8 cellular contexts compared by ENCODE assay signal in the genomic region with DNA sequence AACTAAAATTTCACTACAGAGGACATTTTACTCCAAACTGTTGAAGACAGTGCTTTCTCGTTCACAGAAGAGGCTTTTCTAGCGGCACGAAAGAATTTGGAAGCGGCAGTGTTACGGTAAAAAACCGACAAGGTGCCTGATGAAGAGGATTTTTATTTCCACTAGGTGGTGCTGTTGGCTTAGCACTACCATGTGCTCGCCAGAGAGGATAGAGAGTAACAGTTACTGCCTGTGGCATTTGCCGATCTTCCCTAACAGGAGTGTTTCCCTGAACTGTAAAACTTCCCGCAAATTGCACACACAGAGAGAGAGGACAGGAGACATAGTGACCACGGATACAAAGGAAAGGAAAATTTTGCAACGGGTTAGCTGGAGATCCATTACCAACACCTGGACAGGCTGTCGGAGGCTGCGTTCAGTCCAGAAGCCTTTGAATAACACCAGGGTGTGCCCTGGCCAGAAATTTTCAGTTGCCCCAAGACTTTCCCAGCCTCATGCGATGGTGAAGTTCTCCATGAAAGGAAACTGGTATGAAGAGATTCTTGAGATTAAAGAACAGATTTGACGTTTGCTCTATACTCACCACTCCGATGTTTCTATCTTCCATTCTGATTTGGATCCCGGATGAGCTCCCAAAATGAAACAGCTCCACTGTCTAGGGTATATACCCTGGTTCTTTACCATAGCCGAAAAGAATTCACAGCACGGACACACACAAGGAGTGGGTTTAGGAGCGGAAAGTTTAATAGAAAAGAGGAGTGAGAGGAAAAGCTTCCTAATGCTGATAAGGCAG. TPM values are rescaled to one million over a fixed set of nuclear protein-coding genes. Genes with fewer than 3 reads are reported as not detected.
DNase-seq lines count a peak whose midpoint lies in the region; ATAC-seq, FAIRE-seq and TF ChIP-seq lines count a peak whose summit lies in the region.

No MANE protein-coding gene starts in this region.

- intact Hi-C loops in Right ventricle myocardium inferior (cut with DNase I) = no loop called here

- H4K12ac ChIP-seq in trophoblast cell (ENCODE audit: low read depth, low read length) = no peak overlapping the region

- CTCF ChIA-PET in H1 (lab: Charles Lee; ENCODE audit: partially characterized antibody) = interaction anchor here (0.7 to 6.8 kb wide), 22 partner anchors 9 to 144 kb away, joined by 3 to 63 read pairs (median 4); a partner anchor contains a TSS

- FAIRE-seq in H1 (lab: Jason Lieb, UNC) = peak; percentile 63

- no peaks in the 10 kb centered on the region for H3K23me2 ChIP-seq in H1 (ENCODE audit: low read depth, low read length)

- H3F3A ChIP-seq in OCI-LY1 (ENCODE audit: insufficient read depth, low read length) = no peaks in the 10 kb centered on the region

- no peaks in the 10 kb centered on the region for H3K9me2 ChIP-seq in OCI-LY1 (ENCODE audit: low read depth, low read length)

- H2BK5ac ChIP-seq in H1 (ENCODE audit: low read depth, low read length) = no peak overlapping the region
- H2BK5ac ChIP-seq in trophoblast cell (ENCODE audit: low read depth, low read length, poor library complexity) = no peak overlapping the region

- H3K27me3 ChIP-seq in OCI-LY1 (ENCODE audit: insufficient read depth, low read length) (peaks cover 7% of the 10 kb centered on the region; the same call in 1 of the 2 replicates), H1 (replicated peaks in 1 of 4; ENCODE audit: control insufficient read depth in 3 of 4, extremely low read depth in 1 of 4, insufficient read depth in 3 of 4, low read length in 3 of 4) (no peaks in the 10 kb centered on the region), trophoblast cell (ENCODE audit: insufficient read depth, low read length) (no peaks in the 10 kb centered on the region)

- H2BK120ac ChIP-seq in H1 (replicated peaks; ENCODE audit: low read depth, low read length) (no peak overlapping the region), trophoblast cell (ENCODE audit: insufficient read depth, low read length, poor library complexity) (no peak overlapping the region)

- no peak overlapping the region for H3K27ac ChIP-seq in OCI-LY1 (ENCODE audit: low read depth, low read length, poor library complexity, severe bottlenecking)
- H3K27ac ChIP-seq in H1 (ENCODE audit: low read depth, low read length) = no peak overlapping the region
- H3K27ac ChIP-seq in trophoblast cell (ENCODE audit: low read depth, low read length) = no peak overlapping the region

- H4K20me1 ChIP-seq in OCI-LY1 (ENCODE audit: insufficient read depth, low read length) (no peaks in the 10 kb centered on the region), H1 (replicated peaks in 1 of 2; ENCODE audit: control insufficient read depth in 1 of 2, insufficient read depth in 2 of 2, low read length in 2 of 2) (peaks cover 0 to 3% of the 10 kb centered on the region in 2 experiments)

- no peak for TF ChIP-seq POLR2A in H1 (IDR thresholded peaks at IDR 0.05; ENCODE audit: control extremely low read depth in 1 of 2, low read depth in 2 of 2, low read length in 2 of 2)

- no peak overlapping the region for H3K56ac ChIP-seq in H1 (replicated peaks; ENCODE audit: insufficient read length, low read depth, low read length)

- H3K4me3 ChIP-seq in OCI-LY1 (ENCODE audit: low read depth, low read length, poor library complexity, severe bottlenecking) (no peak overlapping the region), H1 (ENCODE audit: extremely low read depth in 1 of 4, insufficient read depth in 2 of 4, low read depth in 3 of 4, low read length in 4 of 4) (no peak overlapping the region), trophoblast cell (ENCODE audit: low read depth, low read length) (no peak overlapping the region)

- ATAC-seq in GM18909 (IDR thresholded peaks at IDR 0.05; ENCODE audit: poor library complexity, unreplicated experiment) (no peak), HG03521 (IDR thresholded peaks at IDR 0.05; ENCODE audit: unreplicated experiment) (no peak), Right ventricle myocardium inferior (no peak)

- H4K8ac ChIP-seq in H1 (ENCODE audit: extremely low read depth, insufficient read depth, low read length) (no peak overlapping the region), trophoblast cell (ENCODE audit: low read depth, low read length) (no peak overlapping the region)

- H3K14ac ChIP-seq in H1 (ENCODE audit: insufficient read length) = no peak overlapping the region
- no peak overlapping the region for H3K14ac ChIP-seq in trophoblast cell (ENCODE audit: low read length)

- H3K4me2 ChIP-seq in OCI-LY1 (ENCODE audit: low read length) (no peak overlapping the region), H1 (ENCODE audit: insufficient read depth in 1 of 2, low read depth in 2 of 2, low read length in 2 of 2) (no peak overlapping the region), trophoblast cell (ENCODE audit: low read length) (no peak overlapping the region)

- H3K79me2 ChIP-seq in OCI-LY1 (ENCODE audit: insufficient read depth, low read length) (no peaks in the 10 kb centered on the region), H1 (ENCODE audit: control insufficient read depth in 1 of 2, insufficient read depth in 2 of 2, low read length in 2 of 2) (peaks cover 14 to 77% of the 10 kb centered on the region in 2 experiments; a peak in 3 of 4 replicates), trophoblast cell (ENCODE audit: control insufficient read depth, insufficient read depth, low read length, poor library complexity) (no peaks in the 10 kb centered on the region)

- H4K91ac ChIP-seq in H1 (replicated peaks; ENCODE audit: insufficient read length, low read length) (no peak overlapping the region), trophoblast cell (ENCODE audit: low read depth, low read length) (no peak overlapping the region)

- no peaks in the 10 kb centered on the region for H3K4me1 ChIP-seq in OCI-LY1 (ENCODE audit: insufficient read depth, low read length, severe bottlenecking)
- H3K4me1 ChIP-seq in H1 (replicated peaks in 1 of 4; ENCODE audit: control insufficient read depth in 3 of 4, insufficient read depth in 4 of 4, low read length in 3 of 4) = peaks cover 0 to 21% (median 9%) of the 10 kb centered on the region in 4 experiments; a peak in 4 of 7 replicates
- no peaks in the 10 kb centered on the region for H3K4me1 ChIP-seq in trophoblast cell (ENCODE audit: control insufficient read depth in 1 of 2, insufficient read depth in 2 of 2, low read length in 2 of 2)

- H2BK12ac ChIP-seq in H1 (ENCODE audit: low read depth, low read length) (no peak overlapping the region), trophoblast cell (ENCODE audit: low read length) (no peak overlapping the region)

- TF ChIP-seq CTCF in OCI-LY1 (IDR thresholded peaks at IDR 0.05; ENCODE audit: low read length) (peak; percentile 54; the same call in 1 of the 2 replicates), H1 (IDR thresholded peaks at IDR 0.05; ENCODE audit: control extremely low read depth in 1 of 3, insufficient read depth in 1 of 3, low read depth in 1 of 3, low read length in 3 of 3) (peak; percentile 12 to 63 (median 52))

- H3K9me3 ChIP-seq in OCI-LY1 (ENCODE audit: low read length) (peaks cover 14% of the 10 kb centered on the region), H1 (ENCODE audit: insufficient read depth in 2 of 2, low read depth in 1 of 2, low read length in 1 of 2) (peaks cover 31 to 34% of the 10 kb centered on the region in 2 experiments), trophoblast cell (ENCODE audit: insufficient read depth, low read depth, low read length) (peaks cover 5% of the 10 kb centered on the region)

- H3K9ac ChIP-seq in OCI-LY1 (ENCODE audit: low read length) (no peak overlapping the region), H1 (replicated peaks in 1 of 4; ENCODE audit: extremely low read depth in 1 of 4, low read depth in 3 of 4, low read length in 3 of 4) (no peak overlapping the region), trophoblast cell (ENCODE audit: low read length) (no peak overlapping the region)

- no peak overlapping the region for H3K23ac ChIP-seq in H1 (ENCODE audit: insufficient read length)
- H3K23ac ChIP-seq in trophoblast cell (ENCODE audit: low read length) = no peak overlapping the region

- no peak overlapping the region for H2BK20ac ChIP-seq in H1 (ENCODE audit: low read length)

- H3K18ac ChIP-seq in H1 (ENCODE audit: extremely low read depth, low read length) (no peak overlapping the region), trophoblast cell (ENCODE audit: low read length) (no peak overlapping the region)

- H3K36me3 ChIP-seq in OCI-LY1 (ENCODE audit: insufficient read depth, low read length) = no peaks in the 10 kb centered on the region
- H3K36me3 ChIP-seq in H1 (ENCODE audit: control insufficient read depth in 2 of 4, insufficient read depth in 4 of 4, low read length in 3 of 4) = peaks cover 4 to 50% (median 24%) of the 10 kb centered on the region in 4 experiments; a peak in 7 of 8 replicates
- no peaks in the 10 kb centered on the region for H3K36me3 ChIP-seq in trophoblast cell (ENCODE audit: control insufficient read depth in 1 of 2, insufficient read depth in 2 of 2, low read length in 2 of 2)

- H2AFZ ChIP-seq in OCI-LY1 (ENCODE audit: low read length) (no peak overlapping the region), H1 (ENCODE audit: low read length) (no peak overlapping the region), trophoblast cell (ENCODE audit: insufficient read depth, low read length, poor library complexity) (no peak overlapping the region)

- TF ChIP-seq EP300 in H1 (IDR thresholded peaks at IDR 0.05; ENCODE audit: borderline replicate concordance in 1 of 2, low read depth in 2 of 2, low read length in 2 of 2) = no peak

- POLR2A ChIA-PET in H1 (lab: Charles Lee; ENCODE audit: partially characterized antibody) = interaction anchor here (0.7 to 2.1 kb wide), 8 partner anchors 7 to 153 kb away, joined by 3 to 8 read pairs (median 4); a partner anchor contains a TSS

- H4K5ac ChIP-seq in H1 (ENCODE audit: insufficient read length, low read depth, low read length) = no peak overlapping the region

- H3K4ac ChIP-seq in H1 (replicated peaks; ENCODE audit: insufficient read length, low read depth, low read length) = no peak overlapping the region
- no peak overlapping the region for H3K4ac ChIP-seq in trophoblast cell (ENCODE audit: low read depth, low read length)

- 95% methylated on average over 20 of the region's 20 CpGs; no CpG with 5 or more reads in 1 of the 2 experiments for WGBS in H1 (ENCODE audit: extremely low coverage in 1 of 2, insufficient coverage in 1 of 2, insufficient read length in 1 of 2, insufficient replicate concordance in 2 of 2, low coverage in 1 of 2, low lambda C conversion rate in 2 of 2, missing lambda C conversion rate in 1 of 2), 2 experiments
- WGBS in trophoblast cell (ENCODE audit: extremely low coverage, insufficient coverage, insufficient read length) = no CpG with 5 or more reads among the region's 20 CpGs

- H2AK5ac ChIP-seq in H1 (ENCODE audit: low read depth, low read length) (no peak overlapping the region), trophoblast cell (ENCODE audit: low read length) (no peak overlapping the region)

- H3K79me1 ChIP-seq in H1 (ENCODE audit: low read depth, low read length) (0 out of 2 replicates have a peak, but pooled peaks cover 2% of the 10 kb centered on the region), trophoblast cell (ENCODE audit: low read length) (no peaks in the 10 kb centered on the region)

- DNase-seq in DMS 273 treated with DMSO at 0.1 percent for 48 hours (lab: John Stamatoyannopoulos, UW) = peak; percentile 13
- peak; percentile 11 for DNase-seq in HK-2 (ENCODE audit: unreplicated experiment)
- no peak for DNase-seq in H1 (ENCODE audit: low read depth in 1 of 2, low spot score in 2 of 2)
- DNase-seq in trophoblast cell = peak; percentile 29 to 78
- no peak for DNase-seq in Right ventricle myocardium inferior (ENCODE audit: missing footprints)

- H2BK15ac ChIP-seq in H1 (ENCODE audit: low read length) = no peak overlapping the region

- peak; percentile 66 to 69 for TF ChIP-seq RAD21 in H1 (IDR thresholded peaks at IDR 0.05 in 1 of 2, conservative IDR thresholded peaks at IDR 0.05 in 1 of 2; ENCODE audit: low read depth in 2 of 2, low read length in 2 of 2)

RNA-seq across cellular contexts. Expression of a gene that starts 48.1 kb away (rescaled TPM):
- total RNA-seq in H1 (2021; fragmentation: NEBNext Ultra II Directional; extraction: Animal tissue kit (Norgen Biotek cat#: 25700)) = 32.3 and 37.8 TPM in 2 replicates
- 58.8 and 62.8 TPM in 2 replicates for polyA plus RNA-seq in H1 (2011; rRNA removed)
- polyA plus RNA-seq in H1 (2011; cell fraction: cytosol; rRNA removed) = 81.9 TPM
- 41.7 TPM for polyA plus RNA-seq in H1 (2011; cell fraction: nucleus; rRNA removed)
- polyA plus RNA-seq in H1 (2012, experiment 1 of 2) = 46.1 to 60.1 TPM (median 55.5 TPM) in 4 replicates
- 46.2 TPM for polyA plus RNA-seq in H1 (2012, experiment 2 of 2)
- polyA plus RNA-seq in H1 (2013, experiment 1 of 2) = 35.2 TPM
- 34.9 TPM for polyA plus RNA-seq in H1 (2013, experiment 2 of 2)
- polyA minus RNA-seq in H1 (2011; rRNA and poly(A)+ RNA removed) = 32.8 and 39.3 TPM in 2 replicates
- 15.7 TPM for polyA minus RNA-seq in H1 (2011; cell fraction: cytosol; rRNA and poly(A)+ RNA removed)
- polyA minus RNA-seq in H1 (2011; cell fraction: nucleus; rRNA and poly(A)+ RNA removed) = 13.9 TPM
- 13.8 and 14.0 TPM in 2 replicates for polyA plus RNA-seq in trophoblast cell (2013)
- 38.4 TPM for total RNA-seq in Right ventricle myocardium inferior

RNA-seq across cellular contexts. Expression of a gene that starts 50.5 kb away (rescaled TPM):
- total RNA-seq in H1 (2021; fragmentation: NEBNext Ultra II Directional; extraction: Animal tissue kit (Norgen Biotek cat#: 25700)) = 6.2 and 6.8 TPM in 2 replicates
- polyA plus RNA-seq in H1 (2011; rRNA removed) = 8.4 and 13.1 TPM in 2 replicates
- 6.7 TPM for polyA plus RNA-seq in H1 (2011; cell fraction: cytosol; rRNA removed)
- polyA plus RNA-seq in H1 (2011; cell fraction: nucleus; rRNA removed) = 5.8 TPM
- 7.1 to 9.1 TPM (median 7.7 TPM) in 4 replicates for polyA plus RNA-seq in H1 (2012, experiment 1 of 2)
- 6.4 TPM for polyA plus RNA-seq in H1 (2012, experiment 2 of 2)
- 8.5 TPM for polyA plus RNA-seq in H1 (2013, experiment 1 of 2)
- polyA plus RNA-seq in H1 (2013, experiment 2 of 2) = 8.4 TPM
- 5.5 and 5.8 TPM in 2 replicates for polyA minus RNA-seq in H1 (2011; rRNA and poly(A)+ RNA removed)
- polyA minus RNA-seq in H1 (2011; cell fraction: cytosol; rRNA and poly(A)+ RNA removed) = 4.3 TPM
- polyA minus RNA-seq in H1 (2011; cell fraction: nucleus; rRNA and poly(A)+ RNA removed) = 2.4 TPM
- 4.8 and 5.8 TPM in 2 replicates for polyA plus RNA-seq in trophoblast cell (2013)
- total RNA-seq in Right ventricle myocardium inferior = 42.8 TPM

Comparison
In these comparisons a context has a peak if more than half of its experiments do, and no peak if none do; other contexts are left out.
1. DNase-seq: peak in DMS 273 treated with DMSO at 0.1 percent for 48 hours (single experiment), HK-2 (single experiment) and trophoblast cell (2 of 2); none in H1 (0 of 2) and Right ventricle myocardium inferior (single experiment).